ENCODE assay signal across 8 cellular contexts in the genomic region with DNA sequence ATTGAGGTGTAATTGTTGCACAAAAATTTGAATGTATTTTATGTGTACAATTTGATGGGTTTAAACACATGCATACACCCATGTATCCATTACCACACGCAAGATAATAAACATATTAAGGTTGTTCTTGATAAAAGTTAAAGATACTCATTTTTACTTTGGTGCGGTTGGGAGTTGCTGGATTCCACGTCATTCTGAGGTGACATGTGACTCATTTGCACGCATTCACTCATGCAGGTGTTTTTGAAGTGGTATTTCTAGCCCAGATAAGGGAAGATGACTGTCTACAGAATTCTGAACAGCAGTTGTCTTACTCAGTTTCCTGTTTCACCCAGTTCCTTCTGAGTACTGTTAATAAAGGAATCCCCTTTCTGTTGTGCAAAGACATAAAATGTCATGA.
DNase-seq lines count a peak whose midpoint lies in the region; ATAC-seq and TF ChIP-seq lines count a peak whose summit lies in the region.

No MANE protein-coding gene starts in this region.

- peak; percentile 49 for DNase-seq in activated T-cell treated with anti-CD3 and anti-CD28 coated beads, Interleukin-2, amount 50 U/mL, for 24 hours
- DNase-seq in stimulated activated CD4-positive, alpha-beta T cell treated with anti-CD3 and anti-CD28 coated beads, Interleukin-4, amount 100 ng/mL, for 24 hours: peak; percentile 63
- DNase-seq in islet precursor cell: no peak
- DNase-seq in esophagus muscularis mucosa (ENCODE audit: extremely low spot score): no peak
- no peak for DNase-seq in cerebellar cortex (ENCODE audit: low spot score)
- no peak for DNase-seq in hippocampal formation (lab: John Stamatoyannopoulos, UW)

- TF ChIP-seq EP300 in esophagus muscularis mucosa (IDR thresholded peaks at IDR 0.05): no peak

- no peaks in the 10 kb centered on the region for H3K36me3 ChIP-seq in esophagus muscularis mucosa

- no peak for TF ChIP-seq POLR2A in esophagus muscularis mucosa (IDR thresholded peaks at IDR 0.05; ENCODE audit: low read depth)

- H3K4me3 Mint-ChIP-seq in activated T-cell treated with anti-CD3 and anti-CD28 coated beads, Interleukin-2, amount 50 U/mL, for 24 hours: peak overlapping the region; percentile 52

- H3K27me3 Mint-ChIP-seq in activated T-cell treated with anti-CD3 and anti-CD28 coated beads, Interleukin-2, amount 50 U/mL, for 24 hours: peaks cover 9% of the 10 kb centered on the region

- H3K27me3 ChIP-seq in esophagus muscularis mucosa: no peaks in the 10 kb centered on the region

- peak overlapping the region; percentile 93 for H3K27ac Mint-ChIP-seq in activated T-cell treated with anti-CD3 and anti-CD28 coated beads, Interleukin-2, amount 50 U/mL, for 24 hours

- H3K4me1 ChIP-seq in esophagus muscularis mucosa: peaks cover 0 to 29% (median 17%) of the 10 kb centered on the region in 4 donors

- ATAC-seq in GM18907 (IDR thresholded peaks at IDR 0.05; ENCODE audit: unreplicated experiment) (peak; percentile 85), HG03280 (IDR thresholded peaks at IDR 0.05; ENCODE audit: unreplicated experiment) (peak; percentile 90)

- H3K4me1 Mint-ChIP-seq in activated T-cell treated with anti-CD3 and anti-CD28 coated beads, Interleukin-2, amount 50 U/mL, for 24 hours (ENCODE audit: low read depth): peaks cover 59% of the 10 kb centered on the region

- H3K36me3 Mint-ChIP-seq in activated T-cell treated with anti-CD3 and anti-CD28 coated beads, Interleukin-2, amount 50 U/mL, for 24 hours (ENCODE audit: low read depth): no peaks in the 10 kb centered on the region

- no peak overlapping the region for H3K27ac ChIP-seq in esophagus muscularis mucosa (replicated peaks in 1 of 4)

- intact Hi-C loops in esophagus muscularis mucosa (cut with DNase I): loop anchor here (10.0 kb wide), 2 partner anchors 202 to 382 kb away; partner anchors contain the start of gene TAF9B

- H3K4me3 ChIP-seq in esophagus muscularis mucosa: no peak overlapping the region

- peaks cover 7% of the 10 kb centered on the region for H3K9me3 Mint-ChIP-seq in activated T-cell treated with anti-CD3 and anti-CD28 coated beads, Interleukin-2, amount 50 U/mL, for 24 hours

- 60% methylated on average over 4 of the region's 4 CpGs for WGBS in esophagus muscularis mucosa

- TF ChIP-seq CTCF in esophagus muscularis mucosa (IDR thresholded peaks at IDR 0.05): no peak

- no peaks in the 10 kb centered on the region for H3K9me3 ChIP-seq in esophagus muscularis mucosa

Comparison
In these comparisons a context has a peak if more than half of its experiments do, and no peak if none do; other contexts are left out.
1. DNase-seq: peak in activated T-cell treated with anti-CD3 and anti-CD28 coated beads, Interleukin-2, amount 50 U/mL, for 24 hours (single experiment) and stimulated activated CD4-positive, alpha-beta T cell treated with anti-CD3 and anti-CD28 coated beads, Interleukin-4, amount 100 ng/mL, for 24 hours (single experiment); none in islet precursor cell (single experiment), esophagus muscularis mucosa (single experiment), cerebellar cortex (single experiment) and hippocampal formation (0 of 2).